10 cellular contexts compared by ENCODE assay signal in genomic region chr1:44407430-44408180, GRCh38. TPM values are rescaled to one million over a fixed set of nuclear protein-coding genes. Genes with fewer than 3 reads are reported as not detected.
DNase-seq lines count a peak whose midpoint lies in the region; TF ChIP-seq lines count a peak whose summit lies in the region.
"Had no signal": no experiment of that assay in that cellular context is flagged by ENCODE, and none has a peak within 500 bp of the region (broad histone marks: within the 10 kb centered on the region; RNA-seq: fewer than 3 reads in every experiment).

No MANE protein-coding gene starts in this region.

- no peaks in the 10 kb centered on the region for H3K79me1 ChIP-seq in neuronal stem cell (ENCODE audit: low read depth, low read length)

- H3K36me3 ChIP-seq in ES-I3 (ENCODE audit: insufficient read depth, low read length) (no peaks in the 10 kb centered on the region), Peyer's patch (no peaks in the 10 kb centered on the region), endodermal cell (ENCODE audit: control insufficient read depth, insufficient read depth, low read length) (no peaks in the 10 kb centered on the region), neuronal stem cell (replicated peaks in 1 of 2; ENCODE audit: control insufficient read depth in 2 of 2, insufficient read depth in 2 of 2, low read length in 2 of 2) (peaks cover 0 to 19% of the 10 kb centered on the region in 2 donors)

- peak overlapping the region; percentile 21 for H2BK15ac ChIP-seq in neuronal stem cell (ENCODE audit: low read length)

- peaks cover 30% of the 10 kb centered on the region for H3K27me3 Mint-ChIP-seq in endodermal cell (ENCODE audit: insufficient read depth)

- H3K4me1 Mint-ChIP-seq in endodermal cell, result peaks cover 17% of the 10 kb centered on the region

- no peak overlapping the region for H4K91ac ChIP-seq in neuronal stem cell (ENCODE audit: low read depth, low read length, poor library complexity)

- TF ChIP-seq CTCF in Peyer's patch (IDR thresholded peaks at IDR 0.05) (no peak), endodermal cell (conservative IDR thresholded peaks at IDR 0.05) (no peak)

- no peaks in the 10 kb centered on the region for H3K9me3 ChIP-seq in ES-I3 (ENCODE audit: control insufficient read depth, insufficient read depth, low read length)
- H3K9me3 ChIP-seq in Peyer's patch, result no peaks in the 10 kb centered on the region
- H3K9me3 ChIP-seq in endodermal cell (ENCODE audit: control insufficient read depth, low read length), result no peaks in the 10 kb centered on the region
- no peaks in the 10 kb centered on the region for H3K9me3 ChIP-seq in neuronal stem cell (replicated peaks in 1 of 2; ENCODE audit: control insufficient read depth in 2 of 2, insufficient read depth in 1 of 2, low read depth in 1 of 2, low read length in 2 of 2)

- H2AFZ ChIP-seq in neuronal stem cell (ENCODE audit: low read length), result no peak overlapping the region

- peaks cover 7% of the 10 kb centered on the region; the same call in 1 of the 2 replicates for H3K4me1 ChIP-seq in ES-I3 (ENCODE audit: insufficient read depth, low read length)
- H3K4me1 ChIP-seq in Peyer's patch, result peaks cover 0 to 36% (median 16%) of the 10 kb centered on the region in 4 donors
- H3K4me1 ChIP-seq in endodermal cell (ENCODE audit: control insufficient read depth, insufficient read depth, low read length), result peaks cover 10% of the 10 kb centered on the region
- H3K4me1 ChIP-seq in neuronal stem cell (ENCODE audit: control insufficient read depth in 2 of 2, insufficient read depth in 1 of 2, low read depth in 1 of 2, low read length in 2 of 2), result peaks cover 14 to 21% of the 10 kb centered on the region in 2 donors

- H2AK5ac ChIP-seq in neuronal stem cell (ENCODE audit: low read depth, low read length), result peak overlapping the region; percentile 71

- H2BK120ac ChIP-seq in neuronal stem cell (ENCODE audit: low read depth, low read length), result peak overlapping the region; percentile 52

- H3K27ac ChIP-seq in Peyer's patch (no peak overlapping the region), endodermal cell (ENCODE audit: low read depth, low read length) (no peak overlapping the region), neuronal stem cell (replicated peaks; ENCODE audit: low read length) (no peak overlapping the region)

- H2BK5ac ChIP-seq in neuronal stem cell (ENCODE audit: low read length), result no peak overlapping the region

- H3K9ac ChIP-seq in ES-I3 (ENCODE audit: low read depth, low read length) (peak overlapping the region; percentile 54; the same call in 1 of the 2 replicates), endodermal cell (ENCODE audit: extremely low read depth, low read length, poor library complexity, severe bottlenecking) (no peak overlapping the region), neuronal stem cell (ENCODE audit: low read depth, low read length, poor library complexity) (peak overlapping the region; percentile 88)

- peak in 1 of 3 donors; percentile 47 for DNase-seq in Peyer's patch
- DNase-seq in endodermal cell, result peak; percentile 78
- no peak for DNase-seq in neuronal stem cell (ENCODE audit: low spot score)
- DNase-seq in kidney glomerular epithelial cell (lab: John Stamatoyannopoulos, UW), result no peak
- no peak for DNase-seq in kidney tubule cell (ENCODE audit: low spot score)
- no peak for DNase-seq in occipital lobe (lab: John Stamatoyannopoulos, UW)
- DNase-seq in T1000 (lab: John Stamatoyannopoulos, UW), result no peak
- DNase-seq: activated effector memory CD4-positive, alpha-beta T cell treated with anti-CD3 and anti-CD28 coated beads, Interleukin-2, amount 50 U/mL, for 16 hours; left colon had no signal

- H3K4ac ChIP-seq in neuronal stem cell (ENCODE audit: low read length), result no peak overlapping the region

- no peak overlapping the region for H2BK12ac ChIP-seq in neuronal stem cell (ENCODE audit: low read length)

- peak overlapping the region in 3 of 4 donors; percentile 27 to 49 (median 46) for H3K4me3 ChIP-seq in Peyer's patch
- peak overlapping the region; percentile 51 for H3K4me3 ChIP-seq in endodermal cell (ENCODE audit: low read length)
- peak overlapping the region; percentile 38 to 99 for H3K4me3 ChIP-seq in neuronal stem cell (ENCODE audit: low read length in 2 of 2)

- H3K4me3 Mint-ChIP-seq in endodermal cell, result peak overlapping the region; percentile 82

- no peak for TF ChIP-seq POLR2A in Peyer's patch (IDR thresholded peaks at IDR 0.05)

- peak overlapping the region; percentile 36 for H3K23ac ChIP-seq in neuronal stem cell (ENCODE audit: low read depth, low read length, poor library complexity)

- H3K4me2 ChIP-seq in neuronal stem cell (ENCODE audit: insufficient read depth, low read length, poor library complexity, severe bottlenecking), result peak overlapping the region; percentile 51

- H3K36me3 Mint-ChIP-seq in endodermal cell (ENCODE audit: low read depth), result no peaks in the 10 kb centered on the region

- peaks cover 0 to 40% of the 10 kb centered on the region in 2 donors for H3K27me3 ChIP-seq in Peyer's patch
- peaks cover 74% of the 10 kb centered on the region for H3K27me3 ChIP-seq in endodermal cell (ENCODE audit: control insufficient read depth, insufficient read depth, low read length, poor library complexity, severe bottlenecking)
- H3K27me3 ChIP-seq in neuronal stem cell (ENCODE audit: control insufficient read depth in 3 of 3, insufficient read depth in 3 of 3, low read depth in 1 of 3, low read length in 3 of 3), result peaks cover under 1 to 67% (median 23%) of the 10 kb centered on the region in 3 experiments

- peak overlapping the region; percentile 91 for H3K18ac ChIP-seq in neuronal stem cell (ENCODE audit: low read length)

- H4K8ac ChIP-seq in neuronal stem cell (ENCODE audit: low read depth, low read length), result no peak overlapping the region

- H3K14ac ChIP-seq in neuronal stem cell (ENCODE audit: low read length), result no peak overlapping the region

- no peak overlapping the region for H3K27ac Mint-ChIP-seq in endodermal cell

- no peaks in the 10 kb centered on the region for H3K9me3 Mint-ChIP-seq in endodermal cell

- 1% methylated on average over 29 to 83 of the region's 83 CpGs for WGBS in endodermal cell (ENCODE audit: insufficient coverage in 1 of 2, insufficient read length in 1 of 2), 2 experiments
- WGBS in neuronal stem cell (ENCODE audit: extremely low coverage in 2 of 2, insufficient read length in 2 of 2, insufficient replicate concordance in 1 of 2), 2 donors, result no CpG with 5 or more reads among the region's 83 CpGs

RNA-seq across cellular contexts. Expression of gene RNF220, which starts 2.5 kb away (rescaled TPM):
- 100 to 1,000 TPM; 107 to 152 (median 114) TPM for total RNA-seq in Peyer's patch
- 10 to 100 TPM; 94.6 to 95.5 TPM for total RNA-seq in endodermal cell
- 88.5 TPM for polyA plus RNA-seq in endodermal cell (2013, experiment 1 of 2)
- polyA plus RNA-seq in endodermal cell (2013, experiment 2 of 2), result 78.2 TPM
- 105 TPM for polyA plus RNA-seq in neuronal stem cell (2013, experiment 1 of 2)
- 97.3 TPM for polyA plus RNA-seq in neuronal stem cell (2013, experiment 2 of 2)
- total RNA-seq in occipital lobe, result 46.8 TPM

RNA-seq across cellular contexts. Expression of gene ERI3, which starts 52.5 kb away (rescaled TPM):
- 10 to 100 TPM; 14.0 to 29.2 (median 22.8) TPM for total RNA-seq in Peyer's patch
- total RNA-seq in endodermal cell, result 10 to 100 TPM; 71.9 to 92.1 TPM
- 56.5 TPM for polyA plus RNA-seq in endodermal cell (2013, experiment 1 of 2)
- polyA plus RNA-seq in endodermal cell (2013, experiment 2 of 2), result 59.4 TPM
- polyA plus RNA-seq in neuronal stem cell (2013, experiment 1 of 2), result 64.6 TPM
- 61.4 TPM for polyA plus RNA-seq in neuronal stem cell (2013, experiment 2 of 2)
- 99.2 TPM for total RNA-seq in occipital lobe
